20 cellular contexts compared by ENCODE assay signal in the genomic region with DNA sequence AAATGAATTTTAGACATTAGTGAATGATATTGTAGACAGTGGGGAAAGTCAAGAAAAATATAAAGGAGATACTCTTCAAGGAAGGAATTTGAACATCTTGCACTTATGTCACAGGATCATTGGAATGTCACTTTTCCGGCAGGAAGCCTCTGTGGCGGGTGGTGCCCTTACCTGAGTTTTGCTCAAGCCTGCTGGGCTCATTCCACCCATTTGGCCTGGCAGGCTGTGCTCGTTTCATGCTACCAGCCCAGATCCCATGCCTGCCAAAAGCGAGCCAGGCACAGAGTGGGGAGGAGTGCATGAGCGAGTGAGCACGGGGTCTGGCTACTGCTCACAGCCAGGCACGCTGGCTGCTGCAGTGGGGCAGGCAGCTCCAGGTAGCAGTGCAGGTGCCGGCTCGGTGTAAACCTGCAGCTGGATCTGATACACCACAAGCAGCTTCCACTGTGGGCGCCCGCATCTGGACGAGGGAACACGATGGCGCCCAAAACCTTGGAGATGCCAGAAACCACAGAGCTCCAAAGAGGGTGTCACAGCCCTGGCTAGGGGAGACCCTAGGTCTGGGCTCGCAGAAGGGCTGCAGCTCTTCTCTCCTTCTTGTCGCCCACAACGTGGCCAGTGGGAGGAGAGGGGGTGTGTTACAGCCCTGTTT.
"Had no signal": no experiment of that assay in that cellular context is flagged by ENCODE, and none has a peak within 500 bp of the region (broad histone marks: within the 10 kb centered on the region; RNA-seq: fewer than 3 reads in every experiment).

No MANE protein-coding gene starts in this region.

- H3K9ac ChIP-seq: KMS-11 had no signal

- FAIRE-seq: RCC 7860 had no signal

- H3K27me3 ChIP-seq: SJSA1 had no signal

- H3K4me2 ChIP-seq: KMS-11 had no signal

- H3K9me3 ChIP-seq: SJSA1 had no signal

- H3K36me3 ChIP-seq: SJSA1 had no signal

- H3K4me1 ChIP-seq: SJSA1 had no signal

- DNase-seq: IMR-90, Kasumi-1, MM.1S, NCI-H1048, NCI-H1105, NCI-H1417, NCI-H1436 treated with DMSO at 0.1 percent for 48 hours, NCI-H1694, NCI-H187 treated with DMSO at 0.1 percent for 48 hours, NCI-H2029 treated with DMSO at 0.1 percent for 48 hours, NCI-H2227 treated with DMSO at 0.1 percent for 48 hours, NCI-H524, NCI-H774, Right ventricle myocardium superior, RPMI8226, SIG-M5 had no signal

- H3K27ac ChIP-seq: KMS-11, SJSA1, SK-N-MC had no signal

- H3K4me3 ChIP-seq: SJSA1, SK-N-MC had no signal
